Comparison of ENCODE assay signal across 1 cellular context in the genomic region with DNA sequence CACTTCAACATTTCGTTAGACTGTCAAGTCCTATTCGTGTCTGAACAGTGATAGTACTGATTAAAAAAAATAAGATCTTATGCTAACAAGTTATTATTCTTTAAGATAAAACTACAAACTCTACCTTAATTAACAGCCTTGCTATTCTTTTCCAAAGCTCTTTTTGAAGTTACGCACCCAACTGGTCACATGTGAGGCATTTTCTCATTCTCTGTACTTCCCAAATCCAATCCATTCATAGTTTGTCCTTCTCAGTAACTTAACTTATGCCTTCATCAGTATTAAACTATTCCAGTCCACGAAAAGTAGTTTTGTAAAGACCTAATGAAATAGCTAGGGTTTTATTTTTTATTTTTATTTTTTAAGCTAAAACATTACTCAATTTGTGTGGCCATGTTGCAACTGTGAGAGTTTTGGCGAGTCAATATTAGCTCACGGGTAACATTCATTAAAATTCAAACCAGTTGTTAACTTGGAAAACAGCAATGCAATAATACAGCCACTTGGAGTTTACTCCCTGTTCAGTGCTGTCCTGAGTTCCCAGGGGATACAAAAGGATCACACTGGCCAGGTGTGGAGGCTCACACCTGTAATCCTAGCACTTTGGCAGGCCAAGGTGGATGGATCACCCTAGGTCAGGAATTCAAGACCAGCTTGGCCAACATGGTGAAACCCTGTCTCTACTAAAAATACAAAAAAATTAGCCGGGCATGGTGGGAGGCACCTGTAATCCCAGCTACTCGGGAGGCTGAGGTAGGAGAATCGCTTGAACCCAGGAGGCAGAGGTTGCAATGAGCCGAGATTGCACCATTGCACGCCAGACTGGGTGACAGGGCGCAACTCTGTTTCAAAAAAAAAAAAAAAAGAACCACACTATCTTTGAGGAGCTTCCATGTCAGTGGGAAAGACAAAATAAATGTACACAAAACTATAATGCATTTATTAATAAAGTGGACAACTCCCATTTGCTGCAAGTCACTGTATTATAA.
TF ChIP-seq lines count a peak whose summit lies in the region.

No MANE protein-coding gene starts in this region.

TF ChIP-seq in liver, 16 proteins besides CTCF, POLR2A, EP300 and RAD21 (continued from another document):
- TF ChIP-seq MAX (IDR thresholded peaks at IDR 0.05): peak; percentile 33
- TF ChIP-seq EGR1 (IDR thresholded peaks at IDR 0.05; ENCODE audit: low read depth in 2 of 2): no peak
- TF ChIP-seq RXRA (IDR thresholded peaks at IDR 0.05): peak; percentile 36 to 60
- no peak for TF ChIP-seq GABPA (IDR thresholded peaks at IDR 0.05 in 1 of 2, conservative IDR thresholded peaks at IDR 0.05 in 1 of 2)
